In genomic region chr1:20194770-20195463, GRCh38 we compare ENCODE assay signal across 8 cellular contexts. TPM values are rescaled to one million over a fixed set of nuclear protein-coding genes. Genes with fewer than 3 reads are reported as not detected.
DNase-seq lines count a peak whose midpoint lies in the region; ATAC-seq and TF ChIP-seq lines count a peak whose summit lies in the region.

No MANE protein-coding gene starts in this region.

- peaks cover 0 to 9% (median 0%) of the 10 kb centered on the region in 4 donors for H3K4me1 ChIP-seq in right lobe of liver

- intact Hi-C loops in right lobe of liver (cut with DNase I), result no loop called here

- TF ChIP-seq POLR2A in right lobe of liver (IDR thresholded peaks at IDR 0.05), result no peak

- no peak overlapping the region for H3K4me3 ChIP-seq in choroid plexus epithelial cell (ENCODE audit: low read depth, low read length)
- no peak overlapping the region for H3K4me3 ChIP-seq in right lobe of liver

- no peaks in the 10 kb centered on the region for H3K9me3 ChIP-seq in right lobe of liver

- no peak overlapping the region for H3K27ac ChIP-seq in right lobe of liver

- ATAC-seq in right lobe of liver (peak; percentile 96 to 98 (median 96)), HG02642 (IDR thresholded peaks at IDR 0.05; ENCODE audit: poor library complexity, unreplicated experiment) (no peak)

- WGBS in right lobe of liver (ENCODE audit: insufficient coverage, low coverage, low lambda C conversion rate, missing lambda C conversion rate), result 13% methylated on average over 15 of the region's 15 CpGs

- H3K27me3 ChIP-seq in right lobe of liver, result no peaks in the 10 kb centered on the region

- no peaks in the 10 kb centered on the region for H3K36me3 ChIP-seq in right lobe of liver

- DNase-seq in NCI-H2107 treated with DMSO at 0.1 percent for 48 hours (lab: John Stamatoyannopoulos, UW; ENCODE audit: unreplicated experiment) (peak; percentile 12), choroid plexus epithelial cell (ENCODE audit: low read depth) (peak; percentile 64), right lobe of liver (peak; percentile 80 to 82 (median 81)), GF-D8 (lab: John Stamatoyannopoulos, UW) (no peak)
- peak; percentile 62 to 65 for DNase-seq in activated CD4-positive, alpha-beta T cell treated with anti-CD3 and anti-CD28 coated beads for 24 hours (ENCODE audit: low read depth in 2 of 2)
- DNase-seq in stimulated activated CD8-positive, alpha-beta memory T cell treated with anti-CD3 and anti-CD28 coated beads, Interleukin-12 subunit alpha, Interleukin-12 subunit beta, amount 100 ng/mL, for 24 hours (ENCODE audit: extremely low read depth), result peak; percentile 52

- peak; percentile 90 for TF ChIP-seq CTCF in GM12872 (IDR thresholded peaks at IDR 0.05; ENCODE audit: insufficient read depth, low read depth, low read length)
- peak; percentile 94 for TF ChIP-seq CTCF in choroid plexus epithelial cell (conservative IDR thresholded peaks at IDR 0.05; ENCODE audit: low read depth, low read length)
- TF ChIP-seq CTCF in right lobe of liver (IDR thresholded peaks at IDR 0.05), result peak; percentile 86 to 96 (median 92)

RNA-seq across cellular contexts. Expression of gene PLA2G2C, which starts 8.6 kb away (rescaled TPM):
- total RNA-seq in right lobe of liver, result not detected

RNA-seq across cellular contexts. Expression of gene UBXN10, which starts 9.0 kb away (rescaled TPM):
- total RNA-seq in right lobe of liver, result 1 to 10 TPM in 4 of 6 experiments, under 1 TPM in 2; 0.35 to 2.5 (median 1.8) TPM

RNA-seq across cellular contexts. Expression of gene PLA2G2F, which starts 55.8 kb away (rescaled TPM):
- not detected for total RNA-seq in right lobe of liver
